37 cellular contexts compared by ENCODE assay signal in genomic region chr12:113437729-113438100, GRCh38. TPM values are rescaled to one million over a fixed set of nuclear protein-coding genes. Genes with fewer than 3 reads are reported as not detected.
"Had no signal": no experiment of that assay in that cellular context is flagged by ENCODE, and none has a peak within 500 bp of the region (broad histone marks: within the 10 kb centered on the region; RNA-seq: fewer than 3 reads in every experiment).

No MANE protein-coding gene starts in this region.

- H3K27ac ChIP-seq: adrenal gland, body of pancreas, brain microvascular endothelial cell, breast epithelium, VCaP had no signal

- H3K4me1 ChIP-seq: adrenal gland, breast epithelium had no signal

- H3K27me3 ChIP-seq: adrenal gland, body of pancreas, breast epithelium had no signal

- DNase-seq: activated B cell treated with CpG ODN at 0.5 μM for 24 hours; activated CD4-positive, alpha-beta memory T cell treated with anti-CD3 and anti-CD28 coated beads for 36 hours; activated CD4-positive, alpha-beta T cell treated with anti-CD3 and anti-CD28 coated beads for 4 hours; activated CD4-positive, alpha-beta T cell treated with anti-CD3 and anti-CD28 coated beads, Interleukin-2, amount 10 ng/mL, durations not matched to agents 24 days and 14 days; activated CD4-positive, alpha-beta T cell treated with anti-CD3 and anti-CD28 coated beads, Interleukin-2, amount 50 U/mL, for 1 hour; activated CD4-positive, alpha-beta T cell treated with anti-CD3 and anti-CD28 coated beads, Interleukin-2, amount 50 U/mL, for 4 hours; activated CD4-positive, CD25-positive, alpha-beta regulatory T cell treated with anti-CD3 and anti-CD28 coated beads, Interleukin-2, amount 50 U/mL, for 72 hours; activated CD8-positive, alpha-beta memory T cell treated with anti-CD3 and anti-CD28 coated beads, Interleukin-2, amount 50 U/mL, for 4 hours; activated CD8-positive, alpha-beta T cell treated with anti-CD3 and anti-CD28 coated beads for 36 hours; activated effector memory CD4-positive, alpha-beta T cell treated with anti-CD3 and anti-CD28 coated beads, Interleukin-2, amount 50 U/mL, for 16 hours; activated gamma-delta T cell treated with Interleukin-2 at 50 U/mL for 16 hours; activated naive CD4-positive, alpha-beta T cell; activated naive CD4-positive, alpha-beta T cell treated with anti-CD3 and anti-CD28 coated beads for 36 hours; activated naive CD4-positive, alpha-beta T cell treated with anti-CD3 and anti-CD28 coated beads, Interleukin-2, amount 50 U/mL, for 16 hours; activated naive CD8-positive, alpha-beta T cell treated with anti-CD3 and anti-CD28 coated beads for 36 hours; activated T-cell treated with anti-CD3 and anti-CD28 coated beads for 4 hours; activated T-cell treated with anti-CD3 and anti-CD28 coated beads, Interleukin-2, amount 50 U/mL, for 1 hour; activated T-cell treated with anti-CD3 and anti-CD28 coated beads, Interleukin-2, amount 50 U/mL, for 4 hours; activated T-cell treated with anti-CD3 and anti-CD28 coated beads, Interleukin-2, amount 50 U/mL, for 72 hours; amniotic stem cell; aorta; body of pancreas; brain microvascular endothelial cell; central memory CD4-positive, alpha-beta T cell; T-helper 2 cell; T-helper 9 cell had no signal

- H3K4me3 ChIP-seq: adrenal gland, body of pancreas, breast epithelium had no signal

- H3K9me3 ChIP-seq: adrenal gland, body of pancreas, breast epithelium had no signal

- ATAC-seq: activated CD8-positive, alpha-beta T cell treated with anti-CD3 and anti-CD28 coated beads for 36 hours; activated naive CD4-positive, alpha-beta T cell treated with anti-CD3 and anti-CD28 coated beads, Interleukin-2, amount 50 U/mL, for 72 hours; activated T-cell treated with anti-CD3 and anti-CD28 coated beads, Interleukin-2, amount 50 U/mL, for 4 hours; activated T-cell treated with anti-CD3 and anti-CD28 coated beads, Interleukin-2, amount 50 U/mL, for 72 hours; activated T-helper 17 cell treated with anti-CD3 and anti-CD28 coated beads, Interleukin-2, amount 50 U/mL, for 72 hours; body of pancreas had no signal

- H3K36me3 ChIP-seq: adrenal gland, brain microvascular endothelial cell, breast epithelium had no signal

- FAIRE-seq: astrocyte, TTC549 had no signal

RNA-seq across cellular contexts. Expression of gene SDSL, which starts 15.5 kb away (rescaled TPM):
- total RNA-seq: activated CD4-positive, alpha-beta memory T cell treated with anti-CD3 and anti-CD28 coated beads for 36 hours; activated CD8-positive, alpha-beta memory T cell treated with anti-CD3 and anti-CD28 coated beads for 36 hours; activated CD8-positive, alpha-beta T cell treated with anti-CD3 and anti-CD28 coated beads for 36 hours; activated naive CD4-positive, alpha-beta T cell treated with anti-CD3 and anti-CD28 coated beads for 36 hours had no signal

RNA-seq across cellular contexts. Expression of gene LHX5, which starts 34.0 kb away (rescaled TPM):
- total RNA-seq: activated B cell treated with CpG ODN at 0.5 μM for 24 hours; activated CD4-positive, alpha-beta memory T cell treated with anti-CD3 and anti-CD28 coated beads for 36 hours; activated CD4-positive, alpha-beta T cell treated with anti-CD3 and anti-CD28 coated beads, Interleukin-2, amount 10 ng/mL, durations not matched to agents 24 days and 14 days; activated CD8-positive, alpha-beta memory T cell treated with anti-CD3 and anti-CD28 coated beads for 36 hours; activated CD8-positive, alpha-beta T cell treated with anti-CD3 and anti-CD28 coated beads for 36 hours; activated naive CD4-positive, alpha-beta T cell treated with anti-CD3 and anti-CD28 coated beads for 36 hours; activated naive CD4-positive, alpha-beta T cell treated with anti-CD3 and anti-CD28 coated beads, Interleukin-2, amount 50 U/mL, for 72 hours; activated naive CD8-positive, alpha-beta T cell treated with anti-CD3 and anti-CD28 coated beads for 36 hours; activated T-cell treated with anti-CD3 and anti-CD28 coated beads, Interleukin-2, amount 50 U/mL, for 4 hours; activated T-helper 1 cell treated with anti-CD3 and anti-CD28 coated beads, Interleukin-12 subunit alpha, Interleukin-12 subunit beta, Interleukin-2, Interleukin-4 antibody, amounts not matched to agents 30 ng/mL and 10 ng/mL and 1 ng/mL, durations not matched to agents 14 hours and 24 hours and 36 hours; activated T-helper 17 cell treated with anti-CD3 and anti-CD28 coated beads, Interleukin-2, amount 50 U/mL, for 72 hours; adrenal gland; aorta; body of pancreas; breast epithelium; cardiac septum had no signal
- polyA plus RNA-seq: adrenal gland, aorta had no signal

RNA-seq across cellular contexts. Expression of gene SDS, which starts 34.0 kb away (rescaled TPM):
- total RNA-seq: activated B cell treated with CpG ODN at 0.5 μM for 24 hours; activated CD4-positive, alpha-beta memory T cell treated with anti-CD3 and anti-CD28 coated beads for 36 hours; activated CD4-positive, alpha-beta T cell treated with anti-CD3 and anti-CD28 coated beads, Interleukin-2, amount 10 ng/mL, durations not matched to agents 24 days and 14 days; activated CD8-positive, alpha-beta memory T cell treated with anti-CD3 and anti-CD28 coated beads for 36 hours; activated CD8-positive, alpha-beta T cell treated with anti-CD3 and anti-CD28 coated beads for 36 hours; activated naive CD4-positive, alpha-beta T cell treated with anti-CD3 and anti-CD28 coated beads for 36 hours; activated naive CD4-positive, alpha-beta T cell treated with anti-CD3 and anti-CD28 coated beads, Interleukin-2, amount 50 U/mL, for 72 hours; activated naive CD8-positive, alpha-beta T cell treated with anti-CD3 and anti-CD28 coated beads for 36 hours; activated T-cell treated with anti-CD3 and anti-CD28 coated beads, Interleukin-2, amount 50 U/mL, for 72 hours; activated T-helper 1 cell treated with anti-CD3 and anti-CD28 coated beads, Interleukin-12 subunit alpha, Interleukin-12 subunit beta, Interleukin-2, Interleukin-4 antibody, amounts not matched to agents 30 ng/mL and 10 ng/mL and 1 ng/mL, durations not matched to agents 14 hours and 24 hours and 36 hours; activated T-helper 17 cell treated with anti-CD3 and anti-CD28 coated beads, Interleukin-2, amount 50 U/mL, for 72 hours; astrocyte; cerebellum had no signal
